ENCODE assay signal across 13 cellular contexts in genomic region chr1:64183985-64184440, GRCh38. TPM values are rescaled to one million over a fixed set of nuclear protein-coding genes. Genes with fewer than 3 reads are reported as not detected.
DNase-seq lines count a peak whose midpoint lies in the region; ATAC-seq, FAIRE-seq and TF ChIP-seq lines count a peak whose summit lies in the region.
"Had no signal": no experiment of that assay in that cellular context is flagged by ENCODE, and none has a peak within 500 bp of the region (broad histone marks: within the 10 kb centered on the region; RNA-seq: fewer than 3 reads in every experiment).

No MANE protein-coding gene starts in this region.

- no peak overlapping the region for H3K4me3 Mint-ChIP-seq in nephron
- H3K4me3 Mint-ChIP-seq: activated naive CD8-positive, alpha-beta T cell treated with anti-CD3 and anti-CD28 coated beads, Interleukin-2, amount 10 ng/mL, durations not matched to agents 7 days and 5 days; CD4-positive, CD25-positive, alpha-beta regulatory T cell had no signal

- DNase-seq in GM19239 (ENCODE audit: insufficient read length, low spot score) (no peak), NCI-H69 (lab: John Stamatoyannopoulos, UW) (peak; percentile 65), dedifferentiated amniotic fluid mesenchymal stem cell (ENCODE audit: extremely low spot score) (peak; percentile 47), NCI-H1092 (lab: John Stamatoyannopoulos, UW) (no peak), left lobe of liver (ENCODE audit: low spot score) (no peak)
- DNase-seq: activated naive CD8-positive, alpha-beta T cell treated with anti-CD3 and anti-CD28 coated beads, Interleukin-2, amount 10 ng/mL, durations not matched to agents 7 days and 5 days; KG1; Right ventricle myocardium superior had no signal

- H3K9me3 Mint-ChIP-seq in nephron: no peaks in the 10 kb centered on the region
- H3K9me3 Mint-ChIP-seq: activated naive CD8-positive, alpha-beta T cell treated with anti-CD3 and anti-CD28 coated beads, Interleukin-2, amount 10 ng/mL, durations not matched to agents 7 days and 5 days had no signal

- no peak for TF ChIP-seq CTCF in nephron (IDR thresholded peaks at IDR 0.05; ENCODE audit: unreplicated experiment in 3 of 3)

- no peaks in the 10 kb centered on the region for H3K27me3 Mint-ChIP-seq in nephron (ENCODE audit: low read depth)

- H3K36me3 Mint-ChIP-seq in nephron (ENCODE audit: low read depth): peaks cover 10% of the 10 kb centered on the region
- H3K36me3 Mint-ChIP-seq: activated naive CD8-positive, alpha-beta T cell treated with anti-CD3 and anti-CD28 coated beads, Interleukin-2, amount 10 ng/mL, durations not matched to agents 7 days and 5 days; CD4-positive, CD25-positive, alpha-beta regulatory T cell had no signal

- H3K27ac Mint-ChIP-seq in nephron: peak overlapping the region; percentile 77 to 92 (median 88)
- H3K27ac Mint-ChIP-seq: activated naive CD8-positive, alpha-beta T cell treated with anti-CD3 and anti-CD28 coated beads, Interleukin-2, amount 10 ng/mL, durations not matched to agents 7 days and 5 days had no signal

- peak; percentile 26 for FAIRE-seq in GM19239 (lab: Jason Lieb, UNC)

- no peak for ATAC-seq in HG02588 (IDR thresholded peaks at IDR 0.05; ENCODE audit: unreplicated experiment)
- ATAC-seq in GM21576 (IDR thresholded peaks at IDR 0.05; ENCODE audit: unreplicated experiment): no peak
- no peak for ATAC-seq in left lobe of liver

- H3K4me1 Mint-ChIP-seq in nephron: peaks cover 20% of the 10 kb centered on the region
- H3K4me1 Mint-ChIP-seq: activated naive CD8-positive, alpha-beta T cell treated with anti-CD3 and anti-CD28 coated beads, Interleukin-2, amount 10 ng/mL, durations not matched to agents 7 days and 5 days had no signal

RNA-seq across cellular contexts. Expression of gene UBE2U, which starts 19.4 kb away (rescaled TPM):
- total RNA-seq in left lobe of liver: not detected
- total RNA-seq: activated naive CD8-positive, alpha-beta T cell treated with anti-CD3 and anti-CD28 coated beads, Interleukin-2, amount 10 ng/mL, durations not matched to agents 7 days and 5 days; CD4-positive, CD25-positive, alpha-beta regulatory T cell; mononuclear cell had no signal

Comparison
In these comparisons a context has a peak if more than half of its experiments do, and no peak if none do; other contexts are left out.
1. DNase-seq: peak in NCI-H69 (single experiment) and dedifferentiated amniotic fluid mesenchymal stem cell (single experiment); none in GM19239 (single experiment), NCI-H1092 (single experiment) and left lobe of liver (single experiment).